ENCODE assay signal across 12 cellular contexts in genomic region chr12:131865196-131865875, GRCh38. TPM values are rescaled to one million over a fixed set of nuclear protein-coding genes. Genes with fewer than 3 reads are reported as not detected.
DNase-seq lines count a peak whose midpoint lies in the region; ATAC-seq and TF ChIP-seq lines count a peak whose summit lies in the region.
"Had no signal": no experiment of that assay in that cellular context is flagged by ENCODE, and none has a peak within 500 bp of the region (broad histone marks: within the 10 kb centered on the region; RNA-seq: fewer than 3 reads in every experiment).

No MANE protein-coding gene starts in this region.

- no peak overlapping the region for H2AFZ ChIP-seq in GM23248

- no peaks in the 10 kb centered on the region; the same call in 1 of the 2 replicates for H3F3A ChIP-seq in GM23248 (ENCODE audit: insufficient read depth)

- in situ Hi-C loops in GM23248 (cut with MboI) = no loop called here

- no peaks in the 10 kb centered on the region for H3K9me2 ChIP-seq in GM23248 (ENCODE audit: insufficient read depth)

- no peaks in the 10 kb centered on the region for H3K79me2 ChIP-seq in GM23248 (ENCODE audit: insufficient read depth)

- no peaks in the 10 kb centered on the region for H3K27me3 Mint-ChIP-seq in activated CD4-positive, alpha-beta T cell treated with anti-CD3 and anti-CD28 coated beads, Interleukin-2, amount 10 ng/mL, durations not matched to agents 7 days and 5 days

- H3K9me3 ChIP-seq in GM23248 (ENCODE audit: low read depth) = no peaks in the 10 kb centered on the region

- H3K36me3 Mint-ChIP-seq in activated CD4-positive, alpha-beta T cell treated with anti-CD3 and anti-CD28 coated beads, Interleukin-2, amount 10 ng/mL, durations not matched to agents 7 days and 5 days (ENCODE audit: low read depth) = no peaks in the 10 kb centered on the region

- peaks cover 9% of the 10 kb centered on the region for H3K4me1 Mint-ChIP-seq in activated CD4-positive, alpha-beta T cell treated with anti-CD3 and anti-CD28 coated beads, Interleukin-2, amount 10 ng/mL, durations not matched to agents 7 days and 5 days

- no peak overlapping the region for H3K4me3 Mint-ChIP-seq in activated CD4-positive, alpha-beta T cell treated with anti-CD3 and anti-CD28 coated beads, Interleukin-2, amount 10 ng/mL, durations not matched to agents 7 days and 5 days
- H3K4me3 Mint-ChIP-seq: activated T-cell treated with anti-CD3 and anti-CD28 coated beads, Interleukin-2, amount 50 U/mL, for 4 hours had no signal

- no peaks in the 10 kb centered on the region for H4K20me1 ChIP-seq in GM23248 (ENCODE audit: insufficient read depth)

- H3K4me2 ChIP-seq in GM23248 (ENCODE audit: unreplicated experiment) = no peak overlapping the region

- H3K36me3 ChIP-seq in GM23248 (ENCODE audit: low read depth) = no peaks in the 10 kb centered on the region

- H3K27me3 ChIP-seq in GM23248 (replicated peaks; ENCODE audit: insufficient read depth) = no peaks in the 10 kb centered on the region

- 87 to 88% methylated on average over 19 to 20 of the region's 20 CpGs for WGBS in GM23248 (ENCODE audit: low coverage in 1 of 2, low lambda C conversion rate in 2 of 2, missing lambda C conversion rate in 2 of 2), 2 experiments

- POLR2A ChIA-PET in activated CD4-positive, alpha-beta T cell treated with anti-CD3 and anti-CD28 coated beads, Interleukin-2, amount 10 ng/mL, durations not matched to agents 7 days and 5 days (lab: Charles Lee) = no interaction called here

- no peak overlapping the region for H3K9ac ChIP-seq in GM23248

- CTCF ChIA-PET in activated CD4-positive, alpha-beta T cell treated with anti-CD3 and anti-CD28 coated beads, Interleukin-2, amount 10 ng/mL, durations not matched to agents 7 days and 5 days (lab: Charles Lee) = no interaction called here

- H3K27ac Mint-ChIP-seq in activated CD4-positive, alpha-beta T cell treated with anti-CD3 and anti-CD28 coated beads, Interleukin-2, amount 10 ng/mL, durations not matched to agents 7 days and 5 days = no peak overlapping the region

- H3K4me1 ChIP-seq in GM23248 (ENCODE audit: insufficient read depth) = peaks cover 27% of the 10 kb centered on the region

- peak; percentile 91 for DNase-seq in 8988T
- DNase-seq in GM23248 = peak; percentile 38
- peak; percentile 86 for DNase-seq in RPMI7951 (ENCODE audit: low read depth)
- peak; percentile 79 for DNase-seq in epithelial cell of esophagus (ENCODE audit: low read depth)
- no peak for DNase-seq in activated CD4-positive, alpha-beta T cell treated with anti-CD3 and anti-CD28 coated beads, Interleukin-2, amount 10 ng/mL, durations not matched to agents 7 days and 5 days
- no peak for DNase-seq in DMS153 treated with DMSO at 0.1 percent for 48 hours (lab: John Stamatoyannopoulos, UW; ENCODE audit: unreplicated experiment)
- no peak for DNase-seq in activated CD8-positive, alpha-beta memory T cell treated with anti-CD3 and anti-CD28 coated beads, Interleukin-2, amount 50 U/mL, for 4 hours
- DNase-seq: activated T-cell treated with anti-CD3 and anti-CD28 coated beads, Interleukin-2, amount 50 U/mL, for 4 hours; mesendoderm; NCI-H2029 treated with DMSO at 0.1 percent for 48 hours; NK-92 treated with Interleukin-12 subunit alpha and Interleukin-12 subunit beta, amount 100 ng/mL, for 24 hours had no signal

- H3K4me3 ChIP-seq in GM23248 = no peak overlapping the region
- no peak overlapping the region for H3K4me3 ChIP-seq in epithelial cell of esophagus (ENCODE audit: low read length)

- ATAC-seq in GM19452 (IDR thresholded peaks at IDR 0.05; ENCODE audit: unreplicated experiment) = no peak
- ATAC-seq: activated T-cell treated with anti-CD3 and anti-CD28 coated beads, Interleukin-2, amount 50 U/mL, for 4 hours had no signal

- H3K9me3 Mint-ChIP-seq in activated CD4-positive, alpha-beta T cell treated with anti-CD3 and anti-CD28 coated beads, Interleukin-2, amount 10 ng/mL, durations not matched to agents 7 days and 5 days = no peaks in the 10 kb centered on the region
- H3K9me3 Mint-ChIP-seq: activated T-cell treated with anti-CD3 and anti-CD28 coated beads, Interleukin-2, amount 50 U/mL, for 4 hours had no signal

- no peak overlapping the region for H3K27ac ChIP-seq in GM23248

- no peak for TF ChIP-seq CTCF in epithelial cell of esophagus (IDR thresholded peaks at IDR 0.05; ENCODE audit: insufficient read depth, low read depth, low read length, missing control alignments)

RNA-seq across cellular contexts. Expression of gene ULK1, which starts 29.1 kb away (rescaled TPM):
- 6.9 and 7.1 TPM in 2 replicates for total RNA-seq in GM23248 (2014; rRNA removed; shearing (Covaris generic))
- polyA plus RNA-seq in GM23248 (2016; fragmentation: Nextera tagmentation; extraction: Ambion mirVana) = 4.0 TPM in 2 replicates
- total RNA-seq in RPMI7951 (2014; rRNA removed; shearing (Covaris generic)) = 3.0 and 4.2 TPM in 2 replicates
- 10 to 100 TPM; 28.1 to 36.1 TPM for total RNA-seq in activated CD4-positive, alpha-beta T cell treated with anti-CD3 and anti-CD28 coated beads, Interleukin-2, amount 10 ng/mL, durations not matched to agents 7 days and 5 days

RNA-seq across cellular contexts. Expression of gene MMP17, which starts 37.1 kb away (rescaled TPM):
- total RNA-seq in GM23248 (2014; rRNA removed; shearing (Covaris generic)) = 36.5 and 52.1 TPM in 2 replicates
- 10.1 and 13.8 TPM in 2 replicates for polyA plus RNA-seq in GM23248 (2016; fragmentation: Nextera tagmentation; extraction: Ambion mirVana)
- total RNA-seq in RPMI7951 (2014; rRNA removed; shearing (Covaris generic)) = 48.7 and 50.9 TPM in 2 replicates
- under 1 TPM in 1 of 2 experiments, not detected in 1; 0.10 TPM for total RNA-seq in activated CD4-positive, alpha-beta T cell treated with anti-CD3 and anti-CD28 coated beads, Interleukin-2, amount 10 ng/mL, durations not matched to agents 7 days and 5 days

Comparison
In these comparisons a context has a peak if more than half of its experiments do, and no peak if none do; other contexts are left out.
1. DNase-seq: peak in 8988T (single experiment), GM23248 (single experiment), RPMI7951 (single experiment) and epithelial cell of esophagus (single experiment); none in activated CD4-positive, alpha-beta T cell treated with anti-CD3 and anti-CD28 coated beads, Interleukin-2, amount 10 ng/mL, durations not matched to agents 7 days and 5 days (single experiment), DMS153 treated with DMSO at 0.1 percent for 48 hours (single experiment) and activated CD8-positive, alpha-beta memory T cell treated with anti-CD3 and anti-CD28 coated beads, Interleukin-2, amount 50 U/mL, for 4 hours (single experiment).
2. RNA of gene MMP17, which starts 37.1 kb away (total RNA-seq): 36.5 to 52.1 TPM in GM23248 and 48.7 to 50.9 TPM in RPMI7951; 0.10 TPM in activated CD4-positive, alpha-beta T cell treated with anti-CD3 and anti-CD28 coated beads, Interleukin-2, amount 10 ng/mL, durations not matched to agents 7 days and 5 days; every median in the first group is over 10 times any median in the second.